1 cellular context compared by ENCODE assay signal in genomic region chr20:36018208-36018988, GRCh38.
TF ChIP-seq lines count a peak whose summit lies in the region.

No MANE protein-coding gene starts in this region.

TF ChIP-seq in HepG2, 621 proteins besides CTCF, POLR2A, EP300 and RAD21 (continued from another document and continues in another):
- TF ChIP-seq MTERF4 (CRISPR knock-in tag; IDR thresholded peaks at IDR 0.05): no peak
- no peak for TF ChIP-seq GABPA (IDR thresholded peaks at IDR 0.05; ENCODE audit: low read depth, low read length)
- no peak for TF ChIP-seq GABPA (CRISPR knock-in tag; IDR thresholded peaks at IDR 0.05; ENCODE audit: low read depth)
- TF ChIP-seq ZSCAN20 (CRISPR knock-in tag; IDR thresholded peaks at IDR 0.05; ENCODE audit: borderline replicate concordance): no peak
- no peak for TF ChIP-seq NFE2L2 (IDR thresholded peaks at IDR 0.05; ENCODE audit: low read length)
- no peak for TF ChIP-seq RERE (CRISPR knock-in tag; IDR thresholded peaks at IDR 0.05; ENCODE audit: low read depth)
- TF ChIP-seq GTF2F1 (IDR thresholded peaks at IDR 0.05; ENCODE audit: low read length): no peak
- TF ChIP-seq PRDM10 (CRISPR knock-in tag; IDR thresholded peaks at IDR 0.05; ENCODE audit: low read depth): no peak
- 0 out of 2 replicates have a peak, but pooled peaks have one; percentile 31 for TF ChIP-seq LBX2 (CRISPR knock-in tag; IDR thresholded peaks at IDR 0.05; ENCODE audit: borderline replicate concordance)
- TF ChIP-seq PTBP1 (IDR thresholded peaks at IDR 0.05; ENCODE audit: low read depth, low read length, poor library complexity, severe bottlenecking): no peak
- TF ChIP-seq ZNF513 (CRISPR knock-in tag; conservative IDR thresholded peaks at IDR 0.05): no peak
- TF ChIP-seq MZF1 (CRISPR knock-in tag; IDR thresholded peaks at IDR 0.05; ENCODE audit: borderline replicate concordance): no peak
- TF ChIP-seq DDIT3 (CRISPR knock-in tag; IDR thresholded peaks at IDR 0.05): no peak
- peak; percentile 87 for TF ChIP-seq RARA (CRISPR knock-in tag; IDR thresholded peaks at IDR 0.05)
- TF ChIP-seq ZNF704 (CRISPR knock-in tag; IDR thresholded peaks at IDR 0.05; ENCODE audit: borderline replicate concordance): no peak
- no peak for TF ChIP-seq ZNF44 (CRISPR knock-in tag; IDR thresholded peaks at IDR 0.05)
- no peak for TF ChIP-seq PBX2 (CRISPR knock-in tag; IDR thresholded peaks at IDR 0.05)
- TF ChIP-seq ARNT2 (CRISPR knock-in tag; IDR thresholded peaks at IDR 0.05; ENCODE audit: low read depth): no peak
- TF ChIP-seq MED1 (CRISPR knock-in tag; IDR thresholded peaks at IDR 0.05): peak; percentile 30; the same call in 1 of the 2 replicates
- no peak for TF ChIP-seq ZNF30 (CRISPR knock-in tag; IDR thresholded peaks at IDR 0.05)
- no peak for TF ChIP-seq RBAK (CRISPR knock-in tag; IDR thresholded peaks at IDR 0.05)
- TF ChIP-seq ZNF121 (CRISPR knock-in tag; IDR thresholded peaks at IDR 0.05): no peak
- TF ChIP-seq TRIM24 (CRISPR knock-in tag; IDR thresholded peaks at IDR 0.05): no peak
- no peak for TF ChIP-seq GMEB1 (CRISPR knock-in tag; IDR thresholded peaks at IDR 0.05; ENCODE audit: borderline replicate concordance)
- TF ChIP-seq TFE3 (CRISPR knock-in tag; IDR thresholded peaks at IDR 0.05): no peak
- TF ChIP-seq THAP9 (CRISPR knock-in tag; IDR thresholded peaks at IDR 0.05; ENCODE audit: borderline replicate concordance): peak; percentile 58; the same call in 1 of the 2 replicates
- TF ChIP-seq ZMAT3 (CRISPR knock-in tag; conservative IDR thresholded peaks at IDR 0.05): no peak
- no peak for TF ChIP-seq TMF1 (CRISPR knock-in tag; IDR thresholded peaks at IDR 0.05; ENCODE audit: low read depth)
- no peak for TF ChIP-seq SIN3B (IDR thresholded peaks at IDR 0.05; ENCODE audit: low read length)
- no peak for TF ChIP-seq ZFYVE20 (CRISPR knock-in tag; IDR thresholded peaks at IDR 0.05; ENCODE audit: borderline replicate concordance, low read depth)
- TF ChIP-seq CC2D1A (CRISPR knock-in tag; IDR thresholded peaks at IDR 0.05): no peak
- no peak for TF ChIP-seq ATF6 (CRISPR knock-in tag; conservative IDR thresholded peaks at IDR 0.05)
